In genomic region chr9:136118061-136118366, GRCh38 we compare ENCODE assay signal across 8 cellular contexts. TPM values are rescaled to one million over a fixed set of nuclear protein-coding genes. Genes with fewer than 3 reads are reported as not detected.
DNase-seq lines count a peak whose midpoint lies in the region; ATAC-seq and TF ChIP-seq lines count a peak whose summit lies in the region.

No MANE protein-coding gene starts in this region.

- TF ChIP-seq CTCF in OCI-LY1 (IDR thresholded peaks at IDR 0.05; ENCODE audit: low read length) = no peak

- H3K4me1 ChIP-seq in OCI-LY1 (ENCODE audit: insufficient read depth, low read length, severe bottlenecking) (peaks cover 17% of the 10 kb centered on the region), esophagus (ENCODE audit: control insufficient read depth in 2 of 2, insufficient read depth in 2 of 2, low read length in 1 of 2) (peaks cover 7 to 13% of the 10 kb centered on the region in 2 donors), rectal smooth muscle tissue (ENCODE audit: control insufficient read depth, insufficient read depth, low read length) (peaks cover 15% of the 10 kb centered on the region)

- H3K36me3 ChIP-seq in OCI-LY1 (ENCODE audit: insufficient read depth, low read length) = peaks cover 23% of the 10 kb centered on the region
- peaks cover 5 to 21% of the 10 kb centered on the region in 2 donors for H3K36me3 ChIP-seq in esophagus (ENCODE audit: control insufficient read depth in 2 of 2, insufficient read depth in 2 of 2, low read length in 1 of 2)
- H3K36me3 ChIP-seq in rectal smooth muscle tissue (ENCODE audit: control insufficient read depth, insufficient read depth, low read length) = peaks cover 12% of the 10 kb centered on the region

- 0% methylated on average over 20 to 36 of the region's 36 CpGs for WGBS in esophagus, 2 donors

- peak; percentile 1 for ATAC-seq in GM21447 (IDR thresholded peaks at IDR 0.05; ENCODE audit: unreplicated experiment)

- no peaks in the 10 kb centered on the region for H3K9me3 ChIP-seq in OCI-LY1 (ENCODE audit: low read length)
- no peaks in the 10 kb centered on the region for H3K9me3 ChIP-seq in esophagus (ENCODE audit: control insufficient read depth in 2 of 2, insufficient read depth in 1 of 2, low read depth in 1 of 2, low read length in 1 of 2)

- H3K27me3 ChIP-seq in OCI-LY1 (ENCODE audit: insufficient read depth, low read length) (no peaks in the 10 kb centered on the region), esophagus (ENCODE audit: control insufficient read depth in 1 of 2, insufficient read depth in 2 of 2, low read length in 2 of 2) (no peaks in the 10 kb centered on the region), rectal smooth muscle tissue (ENCODE audit: control insufficient read depth, insufficient read depth, low read length) (no peaks in the 10 kb centered on the region)

- H2AFZ ChIP-seq in OCI-LY1 (ENCODE audit: low read length) = no peak overlapping the region

- H3K27ac ChIP-seq in OCI-LY1 (ENCODE audit: low read depth, low read length, poor library complexity, severe bottlenecking) = no peak overlapping the region
- peak overlapping the region; percentile 89 to 95 for H3K27ac ChIP-seq in esophagus (ENCODE audit: low read depth in 2 of 2, low read length in 1 of 2)
- peak overlapping the region; percentile 95 for H3K27ac ChIP-seq in rectal smooth muscle tissue (ENCODE audit: low read depth, low read length)

- no peaks in the 10 kb centered on the region for H3K9me2 ChIP-seq in OCI-LY1 (ENCODE audit: low read depth, low read length)

- H3K4me3 ChIP-seq in OCI-LY1 (ENCODE audit: low read depth, low read length, poor library complexity, severe bottlenecking) = peak overlapping the region; percentile 71
- peak overlapping the region; percentile 73 to 92 for H3K4me3 ChIP-seq in esophagus (ENCODE audit: low read depth in 1 of 2, low read length in 2 of 2)
- H3K4me3 ChIP-seq in rectal smooth muscle tissue (ENCODE audit: low read length) = peak overlapping the region; percentile 75

- no peaks in the 10 kb centered on the region for H3K79me2 ChIP-seq in OCI-LY1 (ENCODE audit: insufficient read depth, low read length)

- H3F3A ChIP-seq in OCI-LY1 (ENCODE audit: insufficient read depth, low read length) = no peaks in the 10 kb centered on the region

- H3K9ac ChIP-seq in OCI-LY1 (ENCODE audit: low read length) = peak overlapping the region; percentile 85
- peak overlapping the region; percentile 2 for H3K9ac ChIP-seq in rectal smooth muscle tissue (ENCODE audit: low read length)

- no peaks in the 10 kb centered on the region for H4K20me1 ChIP-seq in OCI-LY1 (ENCODE audit: insufficient read depth, low read length)

- DNase-seq in NAMALWA (ENCODE audit: low spot score) (no peak), NCI-H345 treated with DMSO at 0.1 percent for 48 hours (lab: John Stamatoyannopoulos, UW; ENCODE audit: unreplicated experiment) (no peak), NCI-H2171 treated with DMSO at 0.1 percent for 48 hours (lab: John Stamatoyannopoulos, UW) (no peak)
- no peak for DNase-seq in NK-92 treated with Interleukin-12 subunit alpha and Interleukin-12 subunit beta, amount 100 ng/mL, for 24 hours (lab: John Stamatoyannopoulos, UW)

- H3K4me2 ChIP-seq in OCI-LY1 (ENCODE audit: low read length) = peak overlapping the region; percentile 66

RNA-seq across cellular contexts. Expression of gene TMEM250, which starts 0.7 kb away (rescaled TPM):
- 10 to 100 TPM; 13.6 to 25.7 TPM for polyA plus RNA-seq in esophagus

RNA-seq across cellular contexts. Expression of gene NACC2, which starts 22.9 kb away (rescaled TPM):
- polyA plus RNA-seq in esophagus = 1 to 10 TPM; 3.2 to 4.5 TPM
